In genomic region chr1:213094446-213094845, GRCh38 we compare ENCODE assay signal across 1 cellular context.
TF ChIP-seq lines count a peak whose summit lies in the region.

No MANE protein-coding gene starts in this region.

TF ChIP-seq in HepG2, 621 proteins besides CTCF, POLR2A, EP300 and RAD21 (continued from another document):
- TF ChIP-seq TEAD3 (CRISPR knock-in tag; optimal IDR thresholded peaks at IDR 0.05; ENCODE audit: borderline replicate concordance) = peak; percentile 8
- 0 out of 2 replicates have a peak, but pooled peaks have one; percentile 13 for TF ChIP-seq SOX5 (CRISPR knock-in tag; IDR thresholded peaks at IDR 0.05; ENCODE audit: borderline replicate concordance)
- TF ChIP-seq FOXP1 (IDR thresholded peaks at IDR 0.05) = no peak
- 0 out of 2 replicates have a peak, but pooled peaks have one; percentile 8 for TF ChIP-seq FOXP1 (CRISPR knock-in tag; IDR thresholded peaks at IDR 0.05)
TF ChIP-seq in HepG2: peak in this region for 3.
